Comparison of ENCODE assay signal across 8 cellular contexts in the genomic region with DNA sequence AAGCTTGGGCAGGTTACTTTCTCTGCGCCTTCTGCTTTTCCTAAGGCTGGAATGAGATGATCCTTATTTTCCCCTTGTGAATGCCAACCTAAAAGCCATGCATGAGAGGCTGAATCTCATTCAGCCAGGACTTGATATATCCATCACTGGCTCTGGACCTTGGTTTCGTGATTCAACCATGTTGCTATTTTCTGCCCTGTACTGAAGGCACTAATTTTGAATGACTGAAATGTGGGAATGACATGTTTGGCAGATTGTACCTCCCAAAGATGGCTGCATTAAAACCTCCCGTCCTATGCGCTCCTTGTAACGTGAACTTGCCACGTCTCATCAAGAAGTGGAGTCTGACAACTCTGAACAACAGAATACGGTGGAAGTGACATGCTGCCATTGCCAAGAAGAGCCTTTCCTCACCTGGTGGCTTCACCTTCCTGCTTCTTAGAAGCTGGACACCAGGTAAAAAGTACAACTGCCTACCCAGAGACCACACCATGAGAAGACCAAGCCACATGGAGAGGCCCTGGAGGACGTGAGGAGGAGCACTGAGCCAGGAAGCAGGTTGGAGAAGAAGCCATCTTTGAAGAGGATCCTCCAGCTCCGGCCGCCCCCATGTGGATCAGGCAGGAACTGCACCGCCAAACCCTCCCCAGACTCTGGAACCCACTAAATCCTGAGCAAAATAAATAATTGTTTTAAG.
DNase-seq lines count a peak whose midpoint lies in the region; ATAC-seq, FAIRE-seq and TF ChIP-seq lines count a peak whose summit lies in the region.

No MANE protein-coding gene starts in this region.

- H3K27ac Mint-ChIP-seq in Calu3 (ENCODE audit: unreplicated experiment), result no peak overlapping the region

- WGBS in heart right ventricle, 2 donors, result 76 to 81% methylated on average over 11 of the region's 11 CpGs
- 74 to 85% (median 78%) methylated on average over 11 of the region's 11 CpGs for WGBS in small intestine, 3 donors

- CTCF ChIA-PET in Calu3 (lab: Charles Lee), result interaction anchor here (0.9 to 1.3 kb wide), 3 partner anchors 16 to 317 kb away, joined by 3 to 10 read pairs (median 3); a partner anchor contains a TSS

- DNase-seq in Calu3, result peak; percentile 77
- DNase-seq in MM.1S, result peak; percentile 58
- peak; percentile 21 for DNase-seq in SW480 (ENCODE audit: low spot score)
- DNase-seq in activated naive CD8-positive, alpha-beta T cell treated with anti-CD3 and anti-CD28 coated beads, Interleukin-2, amount 50 U/mL, for 16 hours (ENCODE audit: low read depth, low spot score), result peak; percentile 48
- DNase-seq in heart right ventricle, result peak; percentile 35 to 66
- peak; percentile 33 for DNase-seq in small intestine
- no peak for DNase-seq in OCI-M2 (lab: John Stamatoyannopoulos, UW; ENCODE audit: unreplicated experiment)

- H3K27me3 ChIP-seq in MM.1S (replicated peaks; ENCODE audit: insufficient read depth, low read length), result no peaks in the 10 kb centered on the region
- H3K27me3 ChIP-seq in heart right ventricle, result no peaks in the 10 kb centered on the region
- H3K27me3 ChIP-seq in small intestine (ENCODE audit: control insufficient read depth in 2 of 2, insufficient read depth in 2 of 2, low read length in 2 of 2), result no peaks in the 10 kb centered on the region

- H3K9me3 ChIP-seq in MM.1S (replicated peaks; ENCODE audit: insufficient read depth, low read length) (no peaks in the 10 kb centered on the region), heart right ventricle (no peaks in the 10 kb centered on the region), small intestine (ENCODE audit: control insufficient read depth, low read depth) (no peaks in the 10 kb centered on the region)

- no peaks in the 10 kb centered on the region for H3K4me1 Mint-ChIP-seq in Calu3 (ENCODE audit: low read depth, unreplicated experiment)

- TF ChIP-seq CTCF in Calu3 (IDR thresholded peaks at IDR 0.05; ENCODE audit: unreplicated experiment) (peak; percentile 74), MM.1S (IDR thresholded peaks at IDR 0.05; ENCODE audit: low read length) (peak; percentile 94), heart right ventricle (IDR thresholded peaks at IDR 0.05) (peak; percentile 74 to 95 (median 79))

- H3K9me3 Mint-ChIP-seq in Calu3 (ENCODE audit: low read depth, unreplicated experiment), result no peaks in the 10 kb centered on the region

- H3K4me3 ChIP-seq in MM.1S (ENCODE audit: low read length) (no peak overlapping the region), heart right ventricle (no peak overlapping the region), small intestine (ENCODE audit: low read depth in 1 of 2, low read length in 2 of 2) (no peak overlapping the region)

- H3K27ac ChIP-seq in MM.1S (ENCODE audit: low read length), result no peak overlapping the region
- peak overlapping the region in 1 of 10 donors; percentile 24 for H3K27ac ChIP-seq in heart right ventricle
- no peak overlapping the region for H3K27ac ChIP-seq in small intestine (ENCODE audit: low read depth in 1 of 2, low read length in 1 of 2)

- H3K4me3 Mint-ChIP-seq in Calu3 (ENCODE audit: low read depth, unreplicated experiment), result no peak overlapping the region

- H3K79me2 ChIP-seq in MM.1S (ENCODE audit: low read length), result no peaks in the 10 kb centered on the region

- FAIRE-seq in small intestine (lab: Jason Lieb, UNC), result no peak

- peak overlapping the region; percentile 27; the same call in 1 of the 2 replicates for H3K4me2 ChIP-seq in MM.1S (ENCODE audit: low read depth, low read length)

- no TSS peak for BruUV-seq in Calu3 (replicated peaks; lab: Mats Ljungman, UMichigan)

- H2AFZ ChIP-seq in MM.1S (ENCODE audit: low read length), result peak overlapping the region; percentile 98

- intact Hi-C loops in Calu3 (cut with micrococcal nuclease; ENCODE audit: unreplicated experiment) (no loop called here), heart right ventricle (cut with DNase I) (loop anchor here in 2 of 10 donors (5.0 to 10.0 kb wide), 2 partner anchors 189 to 293 kb away; no protein-coding TSS in a partner anchor)

- H3F3A ChIP-seq in MM.1S (ENCODE audit: insufficient read depth, low read length), result no peaks in the 10 kb centered on the region

- H3K27me3 Mint-ChIP-seq in Calu3 (ENCODE audit: unreplicated experiment), result no peaks in the 10 kb centered on the region

- H3K9ac ChIP-seq in MM.1S (ENCODE audit: low read length), result no peak overlapping the region

- H3K4me1 ChIP-seq in MM.1S (ENCODE audit: low read length) (no peaks in the 10 kb centered on the region), heart right ventricle (peaks cover 0 to 19% (median 5%) of the 10 kb centered on the region in 9 donors), small intestine (ENCODE audit: control insufficient read depth in 2 of 2, insufficient read depth in 1 of 2, low read depth in 1 of 2, low read length in 1 of 2) (no peaks in the 10 kb centered on the region)

- no peaks in the 10 kb centered on the region for H3K9me2 ChIP-seq in MM.1S (replicated peaks; ENCODE audit: insufficient read depth, low read length)

- no peaks in the 10 kb centered on the region for H4K20me1 ChIP-seq in MM.1S (ENCODE audit: insufficient read depth, low read length)

- peak; percentile 70 for ATAC-seq in GM21717 (IDR thresholded peaks at IDR 0.05; ENCODE audit: unreplicated experiment)
- ATAC-seq in heart right ventricle, result peak in 7 of 8 donors; percentile 52 to 60 (median 54)

- H3K36me3 ChIP-seq in MM.1S (replicated peaks; ENCODE audit: insufficient read depth, low read length) (no peaks in the 10 kb centered on the region), heart right ventricle (peaks cover 0 to 58% (median 4%) of the 10 kb centered on the region in 9 donors), small intestine (ENCODE audit: control insufficient read depth in 2 of 2, insufficient read depth in 2 of 2, low read length in 2 of 2) (no peaks in the 10 kb centered on the region)

- peaks cover 4% of the 10 kb centered on the region for H3K36me3 Mint-ChIP-seq in Calu3 (ENCODE audit: insufficient read depth, unreplicated experiment)
